ENCODE assay signal across 16 cellular contexts in the genomic region with DNA sequence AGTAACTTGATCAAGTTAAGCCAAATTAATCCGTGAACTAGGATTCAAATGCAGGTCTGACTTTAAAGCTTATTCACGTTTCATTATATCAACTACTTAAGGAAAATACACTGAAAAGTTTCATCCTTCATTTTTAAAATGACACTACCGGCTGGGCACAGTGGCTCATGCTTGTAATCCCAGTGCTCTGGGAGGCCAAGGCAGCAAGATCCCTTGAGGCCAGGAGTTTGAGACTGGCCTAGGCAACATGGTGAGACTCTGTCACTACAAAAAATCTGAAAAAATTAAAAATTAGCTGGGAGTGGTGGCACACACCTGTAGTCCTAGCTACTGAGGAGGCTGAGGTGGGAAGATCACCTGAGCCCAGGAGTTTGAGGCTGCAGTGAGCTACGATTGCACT. TPM values are rescaled to one million over a fixed set of nuclear protein-coding genes. Genes with fewer than 3 reads are reported as not detected.
DNase-seq lines count a peak whose midpoint lies in the region; ATAC-seq and TF ChIP-seq lines count a peak whose summit lies in the region.
"Had no signal": no experiment of that assay in that cellular context is flagged by ENCODE, and none has a peak within 500 bp of the region (broad histone marks: within the 10 kb centered on the region; RNA-seq: fewer than 3 reads in every experiment).

No MANE protein-coding gene starts in this region.

- TF ChIP-seq CTCF in upper lobe of right lung (IDR thresholded peaks at IDR 0.05), result no peak
- TF ChIP-seq CTCF in WERI-Rb-1 (IDR thresholded peaks at IDR 0.05; ENCODE audit: low read depth, low read length), result no peak

- H3K36me3 ChIP-seq in SK-N-MC (ENCODE audit: insufficient read depth, low read length) (no peaks in the 10 kb centered on the region), upper lobe of right lung (no peaks in the 10 kb centered on the region), WERI-Rb-1 (no peaks in the 10 kb centered on the region)

- intact Hi-C loops in upper lobe of right lung (cut with DNase I), result no loop called here

- H3K27me3 ChIP-seq in upper lobe of right lung (no peaks in the 10 kb centered on the region), WERI-Rb-1 (ENCODE audit: insufficient read depth, low read depth, severe bottlenecking) (no peaks in the 10 kb centered on the region)

- peaks cover 15% of the 10 kb centered on the region for H3K4me1 ChIP-seq in upper lobe of right lung

- H3K9me3 Mint-ChIP-seq in memory B cell, result no peaks in the 10 kb centered on the region
- H3K9me3 Mint-ChIP-seq: CD4-positive, alpha-beta T cell had no signal

- peak overlapping the region; percentile 98 for H3K27ac Mint-ChIP-seq in memory B cell
- H3K27ac Mint-ChIP-seq: CD4-positive, alpha-beta T cell; H9 had no signal

- ATAC-seq in memory B cell (ENCODE audit: low read depth) (no peak), upper lobe of right lung (no peak), GM19397 (IDR thresholded peaks at IDR 0.05; ENCODE audit: unreplicated experiment) (no peak)

- peak overlapping the region; percentile 38; the same call in 1 of the 2 replicates for H3K27ac ChIP-seq in SK-N-MC
- no peak overlapping the region for H3K27ac ChIP-seq in upper lobe of right lung
- no peak overlapping the region; the same call in 1 of the 2 replicates for H3K27ac ChIP-seq in WERI-Rb-1
- H3K27ac ChIP-seq: 22Rv1 had no signal

- H3K4me1 Mint-ChIP-seq in memory B cell, result peaks cover 36% of the 10 kb centered on the region

- H3K36me3 Mint-ChIP-seq in memory B cell, result peaks cover 10% of the 10 kb centered on the region

- H3K4me3 ChIP-seq in SK-N-MC, result no peak overlapping the region
- H3K4me3 ChIP-seq in upper lobe of right lung, result no peak overlapping the region
- no peak overlapping the region for H3K4me3 ChIP-seq in WERI-Rb-1 (ENCODE audit: low read depth, low read length)

- no peaks in the 10 kb centered on the region for H3K27me3 Mint-ChIP-seq in memory B cell
- H3K27me3 Mint-ChIP-seq: CD4-positive, alpha-beta T cell had no signal

- peak overlapping the region; percentile 20 for H3K9ac ChIP-seq in SK-N-MC (ENCODE audit: insufficient read length)

- DNase-seq in NCI-H82 treated with DMSO at 0.1 percent for 48 hours (lab: John Stamatoyannopoulos, UW; ENCODE audit: unreplicated experiment) (peak; percentile 14), NCI-H82 (lab: John Stamatoyannopoulos, UW) (no peak), SK-N-MC (ENCODE audit: low read depth, low spot score) (no peak), memory B cell (ENCODE audit: low spot score in 2 of 2) (no peak), kidney glomerular epithelial cell (lab: John Stamatoyannopoulos, UW) (no peak), upper lobe of right lung (no peak), WERI-Rb-1 (no peak)
- DNase-seq: C1 segment of cervical spinal cord; Calu3; CD4-positive, alpha-beta T cell; DMS 273 treated with DMSO at 0.1 percent for 48 hours; GOT3; H9; IMR-90 had no signal

- H3K9me3 ChIP-seq in SK-N-MC (ENCODE audit: low read depth, low read length) (no peaks in the 10 kb centered on the region), upper lobe of right lung (no peaks in the 10 kb centered on the region), WERI-Rb-1 (ENCODE audit: severe bottlenecking) (no peaks in the 10 kb centered on the region)

- no peak overlapping the region for H3K4me3 Mint-ChIP-seq in memory B cell
- H3K4me3 Mint-ChIP-seq: H9 had no signal

RNA-seq across cellular contexts. Expression of a gene that starts 3.7 kb away (rescaled TPM):
- 35.2 TPM for total RNA-seq in upper lobe of right lung

RNA-seq across cellular contexts. Expression of a gene that starts 16.6 kb away (rescaled TPM):
- total RNA-seq in upper lobe of right lung, result 46.8 TPM

RNA-seq across cellular contexts. Expression of a gene that starts 58.0 kb away (rescaled TPM):
- total RNA-seq in upper lobe of right lung, result 43.5 TPM
